Comparison of ENCODE assay signal across 12 cellular contexts in the genomic region with DNA sequence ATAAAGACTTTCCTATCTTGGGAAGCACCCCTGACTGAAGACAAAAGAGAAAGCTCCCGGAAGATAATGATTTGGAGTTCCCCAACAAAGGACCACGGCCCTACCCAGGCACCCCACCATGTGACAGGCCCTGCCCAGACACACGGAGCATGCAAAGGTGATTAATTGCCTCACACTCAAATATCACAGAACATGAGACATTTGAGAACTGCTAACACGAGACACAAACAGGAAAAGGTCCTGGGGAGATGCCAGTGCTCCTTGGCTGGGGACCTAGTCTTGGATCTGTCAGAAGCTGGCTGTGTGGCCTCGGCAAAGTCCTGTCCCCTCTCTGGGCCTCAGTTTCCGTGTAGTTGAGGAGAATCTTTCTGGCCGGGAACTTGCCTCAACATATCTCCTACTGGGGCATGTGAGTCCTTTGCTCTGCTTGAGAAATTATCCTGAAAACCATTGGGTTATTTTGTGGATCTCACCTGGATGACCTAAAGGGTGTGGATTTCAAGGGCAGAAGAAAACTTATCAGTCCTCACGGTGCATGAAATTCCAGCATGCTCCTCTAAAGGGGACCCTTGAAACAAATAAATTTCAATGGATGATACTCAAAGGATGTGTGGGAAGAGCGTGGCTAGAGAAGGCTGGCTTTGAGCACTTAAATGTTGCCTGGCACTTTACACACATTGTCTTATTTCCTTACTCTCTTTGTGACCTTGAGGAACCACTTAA.
DNase-seq lines count a peak whose midpoint lies in the region; ATAC-seq and TF ChIP-seq lines count a peak whose summit lies in the region.
"Had no signal": no experiment of that assay in that cellular context is flagged by ENCODE, and none has a peak within 500 bp of the region (broad histone marks: within the 10 kb centered on the region; RNA-seq: fewer than 3 reads in every experiment).

No MANE protein-coding gene starts in this region.

- TF ChIP-seq CTCF in HEK293 (tag by site-specific recombination; IDR thresholded peaks at IDR 0.05) (no peak), psoas muscle (IDR thresholded peaks at IDR 0.05) (no peak)

- H3K27ac ChIP-seq in HEK293 (ENCODE audit: extremely low read depth, low read depth, low read length) (no peak overlapping the region), psoas muscle (peak overlapping the region; percentile 75)

- POLR2A ChIA-PET in HEK293 (lab: Yijun Ruan, JAX) = no interaction called here

- intact Hi-C loops in Right ventricle myocardium superior (cut with DNase I) (no loop called here), psoas muscle (cut with DNase I) (no loop called here)

- no peak overlapping the region for H3K4me3 ChIP-seq in HEK293 (ENCODE audit: low read depth, low read length)
- no peak overlapping the region for H3K4me3 ChIP-seq in adipocyte (ENCODE audit: low read length)
- no peak overlapping the region for H3K4me3 ChIP-seq in psoas muscle

- no peaks in the 10 kb centered on the region for H3K27me3 ChIP-seq in adipocyte (replicated peaks; ENCODE audit: control insufficient read depth, insufficient read depth, low read length)
- no peaks in the 10 kb centered on the region for H3K27me3 ChIP-seq in psoas muscle (ENCODE audit: insufficient read depth in 3 of 3, low read length in 2 of 3)

- no peaks in the 10 kb centered on the region for H3K9me3 ChIP-seq in HEK293 (ENCODE audit: control insufficient read depth, insufficient read depth, low read depth, low read length)
- no peaks in the 10 kb centered on the region for H3K9me3 ChIP-seq in adipocyte (ENCODE audit: control insufficient read depth, low read length)
- H3K9me3 ChIP-seq in psoas muscle = no peaks in the 10 kb centered on the region

- 28 to 39% (median 30%) methylated on average over 9 of the region's 9 CpGs for WGBS in psoas muscle, 3 donors

- H3K9ac ChIP-seq in adipocyte (ENCODE audit: low read length) = peak overlapping the region; percentile 67

- CTCF ChIA-PET in HEK293 (lab: Yijun Ruan, JAX) = no interaction called here

- no peaks in the 10 kb centered on the region for H3K4me1 ChIP-seq in HEK293 (ENCODE audit: control insufficient read depth, insufficient read depth, low read length)
- peaks cover 33% of the 10 kb centered on the region for H3K4me1 ChIP-seq in adipocyte (ENCODE audit: control insufficient read depth, insufficient read depth, low read length)
- H3K4me1 ChIP-seq in psoas muscle = peaks cover 40% of the 10 kb centered on the region

- ATAC-seq in Right ventricle myocardium superior (ENCODE audit: poor library complexity) = peak; percentile 37
- ATAC-seq in psoas muscle = peak; percentile 65 to 83 (median 74)
- no peak for ATAC-seq in HG02798 (IDR thresholded peaks at IDR 0.05; ENCODE audit: poor library complexity, unreplicated experiment)
- no peak for ATAC-seq in HG03135 (IDR thresholded peaks at IDR 0.05; ENCODE audit: unreplicated experiment)
- ATAC-seq: naive thymus-derived CD4-positive, alpha-beta T cell had no signal

- H3K36me3 ChIP-seq in HEK293 (ENCODE audit: control insufficient read depth in 2 of 2, insufficient read depth in 1 of 2, low read length in 2 of 2) (no peaks in the 10 kb centered on the region), adipocyte (ENCODE audit: control insufficient read depth, insufficient read depth, low read length, severe bottlenecking) (no peaks in the 10 kb centered on the region), psoas muscle (ENCODE audit: insufficient read depth in 1 of 2, low read depth in 1 of 2) (no peaks in the 10 kb centered on the region)

- DNase-seq in adipocyte (ENCODE audit: low read depth) (peak; percentile 17), Right ventricle myocardium superior (peak; percentile 64), psoas muscle (peak; percentile 76 to 90), HK-2 (ENCODE audit: unreplicated experiment) (no peak)
- DNase-seq in activated naive CD4-positive, alpha-beta T cell treated with anti-CD3 and anti-CD28 coated beads, Interleukin-2, amount 50 U/mL, for 16 hours = no peak
- DNase-seq: aorta; CD4-positive, CD25-positive, alpha-beta regulatory T cell; KG1; naive thymus-derived CD4-positive, alpha-beta T cell had no signal

TF ChIP-seq in HEK293, 187 proteins besides CTCF, POLR2A, EP300 and RAD21:
- TF ChIP-seq, protein P1, sequence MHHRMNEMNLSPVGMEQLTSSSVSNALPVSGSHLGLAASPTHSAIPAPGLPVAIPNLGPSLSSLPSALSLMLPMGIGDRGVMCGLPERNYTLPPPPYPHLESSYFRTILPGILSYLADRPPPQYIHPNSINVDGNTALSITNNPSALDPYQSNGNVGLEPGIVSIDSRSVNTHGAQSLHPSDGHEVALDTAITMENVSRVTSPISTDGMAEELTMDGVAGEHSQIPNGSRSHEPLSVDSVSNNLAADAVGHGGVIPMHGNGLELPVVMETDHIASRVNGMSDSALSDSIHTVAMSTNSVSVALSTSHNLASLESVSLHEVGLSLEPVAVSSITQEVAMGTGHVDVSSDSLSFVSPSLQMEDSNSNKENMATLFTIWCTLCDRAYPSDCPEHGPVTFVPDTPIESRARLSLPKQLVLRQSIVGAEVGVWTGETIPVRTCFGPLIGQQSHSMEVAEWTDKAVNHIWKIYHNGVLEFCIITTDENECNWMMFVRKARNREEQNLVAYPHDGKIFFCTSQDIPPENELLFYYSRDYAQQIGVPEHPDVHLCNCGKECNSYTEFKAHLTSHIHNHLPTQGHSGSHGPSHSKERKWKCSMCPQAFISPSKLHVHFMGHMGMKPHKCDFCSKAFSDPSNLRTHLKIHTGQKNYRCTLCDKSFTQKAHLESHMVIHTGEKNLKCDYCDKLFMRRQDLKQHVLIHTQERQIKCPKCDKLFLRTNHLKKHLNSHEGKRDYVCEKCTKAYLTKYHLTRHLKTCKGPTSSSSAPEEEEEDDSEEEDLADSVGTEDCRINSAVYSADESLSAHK (tag by site-specific recombination; IDR thresholded peaks at IDR 0.05) = peak; percentile 86
- TF ChIP-seq ZIC2 (tag by site-specific recombination; IDR thresholded peaks at IDR 0.05) = peak; percentile 34; the same call in 1 of the 2 replicates
- no peak for TF ChIP-seq ZNF2 (tag by site-specific recombination; IDR thresholded peaks at IDR 0.05)
- 0 out of 2 replicates have a peak, but pooled peaks have one; percentile 14 for TF ChIP-seq ZNF335 (tag by site-specific recombination; conservative IDR thresholded peaks at IDR 0.05)

Comparison
In these comparisons a context has a peak if more than half of its experiments do, and no peak if none do; other contexts are left out.
1. DNase-seq: peak in adipocyte (single experiment), Right ventricle myocardium superior (single experiment) and psoas muscle (2 of 2); none in HK-2 (single experiment) and activated naive CD4-positive, alpha-beta T cell treated with anti-CD3 and anti-CD28 coated beads, Interleukin-2, amount 50 U/mL, for 16 hours (single experiment).
2. ATAC-seq: peak in Right ventricle myocardium superior (single experiment) and psoas muscle (4 of 4); none in HG02798 (single experiment) and HG03135 (single experiment).